ENCODE assay signal across 11 cellular contexts in genomic region chr1:198575715-198576641, GRCh38. TPM values are rescaled to one million over a fixed set of nuclear protein-coding genes. Genes with fewer than 3 reads are reported as not detected.
DNase-seq lines count a peak whose midpoint lies in the region; ATAC-seq and TF ChIP-seq lines count a peak whose summit lies in the region.
"Had no signal": no experiment of that assay in that cellular context is flagged by ENCODE, and none has a peak within 500 bp of the region (broad histone marks: within the 10 kb centered on the region; RNA-seq: fewer than 3 reads in every experiment).

No MANE protein-coding gene starts in this region.

- no peak overlapping the region for H3K18ac ChIP-seq in mesendoderm (ENCODE audit: low read length)

- peak; percentile 79 for ATAC-seq in GM18861 (IDR thresholded peaks at IDR 0.05; ENCODE audit: unreplicated experiment)
- peak; percentile 83 for ATAC-seq in HG02852 (IDR thresholded peaks at IDR 0.05; ENCODE audit: unreplicated experiment)

- H3K4ac ChIP-seq in mesendoderm (ENCODE audit: low read depth, low read length): no peak overlapping the region

- no peak overlapping the region for H4K8ac ChIP-seq in mesendoderm (ENCODE audit: low read depth, low read length)

- no peaks in the 10 kb centered on the region for H3K4me1 ChIP-seq in testis
- no peaks in the 10 kb centered on the region for H3K4me1 ChIP-seq in MM.1S (ENCODE audit: low read length)
- H3K4me1 ChIP-seq in mesendoderm (ENCODE audit: control insufficient read depth, low read depth, low read length): no peaks in the 10 kb centered on the region

- H3K9me3 ChIP-seq in testis (no peaks in the 10 kb centered on the region), MM.1S (replicated peaks; ENCODE audit: insufficient read depth, low read length) (no peaks in the 10 kb centered on the region)

- TF ChIP-seq CTCF in NB4 (IDR thresholded peaks at IDR 0.05; ENCODE audit: low read depth, low read length): no peak
- no peak for TF ChIP-seq CTCF in testis (IDR thresholded peaks at IDR 0.05)
- TF ChIP-seq CTCF in MM.1S (IDR thresholded peaks at IDR 0.05; ENCODE audit: low read length): no peak

- no peak overlapping the region for H2AFZ ChIP-seq in MM.1S (ENCODE audit: low read length)

- no peaks in the 10 kb centered on the region for H4K20me1 ChIP-seq in MM.1S (ENCODE audit: insufficient read depth, low read length)

- H3K9ac ChIP-seq in MM.1S (ENCODE audit: low read length) (no peak overlapping the region), mesendoderm (ENCODE audit: low read length) (no peak overlapping the region)

- H3K27ac ChIP-seq in testis (no peak overlapping the region), MM.1S (ENCODE audit: low read length) (no peak overlapping the region), mesendoderm (ENCODE audit: low read depth, low read length) (no peak overlapping the region)

- no peak overlapping the region for H3K4me3 ChIP-seq in NB4 (ENCODE audit: low read depth, low read length)
- no peak overlapping the region for H3K4me3 ChIP-seq in testis
- no peak overlapping the region for H3K4me3 ChIP-seq in MM.1S (ENCODE audit: low read length)
- H3K4me3 ChIP-seq in mesendoderm (ENCODE audit: low read length): no peak overlapping the region

- intact Hi-C loops in testis (cut with DNase I; ENCODE audit: low total_unique reads): no loop called here

- no peaks in the 10 kb centered on the region for H3K79me2 ChIP-seq in MM.1S (ENCODE audit: low read length)
- H3K79me2 ChIP-seq in mesendoderm (ENCODE audit: control insufficient read depth, insufficient read depth, low read length): no peaks in the 10 kb centered on the region

- H3K4me2 ChIP-seq in MM.1S (ENCODE audit: low read depth, low read length) (no peak overlapping the region), mesendoderm (ENCODE audit: low read length) (no peak overlapping the region)

- H2BK5ac ChIP-seq in mesendoderm (ENCODE audit: low read length): no peak overlapping the region

- H2BK120ac ChIP-seq in mesendoderm (ENCODE audit: low read depth, low read length): no peak overlapping the region

- WGBS in testis, 2 donors: 93 to 94% methylated on average over 2 of the region's 2 CpGs
- WGBS in mesendoderm (ENCODE audit: extremely low coverage, insufficient coverage, low lambda C conversion rate): no CpG with 5 or more reads among the region's 2 CpGs

- no peak overlapping the region for H3K56ac ChIP-seq in mesendoderm (ENCODE audit: low read length)

- no peak overlapping the region for H2AK5ac ChIP-seq in mesendoderm (ENCODE audit: low read length)

- H3F3A ChIP-seq in MM.1S (ENCODE audit: insufficient read depth, low read length): no peaks in the 10 kb centered on the region

- H3K23ac ChIP-seq in mesendoderm (ENCODE audit: low read length): no peak overlapping the region

- H3K36me3 ChIP-seq in testis (ENCODE audit: low read depth, missing control alignments): no peaks in the 10 kb centered on the region
- H3K36me3 ChIP-seq in MM.1S (replicated peaks; ENCODE audit: insufficient read depth, low read length): no peaks in the 10 kb centered on the region
- no peaks in the 10 kb centered on the region for H3K36me3 ChIP-seq in mesendoderm (ENCODE audit: control insufficient read depth, insufficient read depth, low read length)

- no peak for TF ChIP-seq POLR2A in NB4 (IDR thresholded peaks at IDR 0.05; ENCODE audit: extremely low read depth, insufficient read length)
- TF ChIP-seq POLR2A in testis (IDR thresholded peaks at IDR 0.05): no peak

- no peak overlapping the region for H2BK15ac ChIP-seq in mesendoderm (replicated peaks; ENCODE audit: low read depth)

- no peaks in the 10 kb centered on the region for H3K9me2 ChIP-seq in MM.1S (replicated peaks; ENCODE audit: insufficient read depth, low read length)

- no peaks in the 10 kb centered on the region for H3K27me3 ChIP-seq in testis
- H3K27me3 ChIP-seq in MM.1S (replicated peaks; ENCODE audit: insufficient read depth, low read length): no peaks in the 10 kb centered on the region
- no peaks in the 10 kb centered on the region for H3K27me3 ChIP-seq in mesendoderm (ENCODE audit: insufficient read depth, low read length, poor library complexity)

- H3K79me1 ChIP-seq in mesendoderm (ENCODE audit: low read length): no peaks in the 10 kb centered on the region

- no peak overlapping the region for H4K5ac ChIP-seq in mesendoderm (ENCODE audit: low read length)

- DNase-seq in NB4 (ENCODE audit: low read depth) (peak; percentile 47), iris pigment epithelial cell (ENCODE audit: low read depth) (peak; percentile 24), testis (no peak), MM.1S (no peak), T1000 (lab: John Stamatoyannopoulos, UW) (no peak), mesendoderm (no peak)
- DNase-seq: aorta, glutamatergic neuron had no signal

RNA-seq across cellular contexts. Expression of gene ATP6V1G3, which starts 35.5 kb away (rescaled TPM):
- total RNA-seq in testis: not detected
- not detected for polyA plus RNA-seq in testis (ENCODE audit: insufficient read depth, low read depth, low replicate concordance)
- not detected for polyA plus RNA-seq in mesendoderm (2013, experiment 1 of 2)
- not detected for polyA plus RNA-seq in mesendoderm (2013, experiment 2 of 2)
- total RNA-seq: aorta, osteocyte had no signal
- polyA plus RNA-seq: aorta had no signal

Comparison
In these comparisons a context has a peak if more than half of its experiments do, and no peak if none do; other contexts are left out.
1. DNase-seq: peak in NB4 (single experiment) and iris pigment epithelial cell (single experiment); none in testis (single experiment), MM.1S (single experiment), T1000 (single experiment) and mesendoderm (single experiment).